In the genomic region with DNA sequence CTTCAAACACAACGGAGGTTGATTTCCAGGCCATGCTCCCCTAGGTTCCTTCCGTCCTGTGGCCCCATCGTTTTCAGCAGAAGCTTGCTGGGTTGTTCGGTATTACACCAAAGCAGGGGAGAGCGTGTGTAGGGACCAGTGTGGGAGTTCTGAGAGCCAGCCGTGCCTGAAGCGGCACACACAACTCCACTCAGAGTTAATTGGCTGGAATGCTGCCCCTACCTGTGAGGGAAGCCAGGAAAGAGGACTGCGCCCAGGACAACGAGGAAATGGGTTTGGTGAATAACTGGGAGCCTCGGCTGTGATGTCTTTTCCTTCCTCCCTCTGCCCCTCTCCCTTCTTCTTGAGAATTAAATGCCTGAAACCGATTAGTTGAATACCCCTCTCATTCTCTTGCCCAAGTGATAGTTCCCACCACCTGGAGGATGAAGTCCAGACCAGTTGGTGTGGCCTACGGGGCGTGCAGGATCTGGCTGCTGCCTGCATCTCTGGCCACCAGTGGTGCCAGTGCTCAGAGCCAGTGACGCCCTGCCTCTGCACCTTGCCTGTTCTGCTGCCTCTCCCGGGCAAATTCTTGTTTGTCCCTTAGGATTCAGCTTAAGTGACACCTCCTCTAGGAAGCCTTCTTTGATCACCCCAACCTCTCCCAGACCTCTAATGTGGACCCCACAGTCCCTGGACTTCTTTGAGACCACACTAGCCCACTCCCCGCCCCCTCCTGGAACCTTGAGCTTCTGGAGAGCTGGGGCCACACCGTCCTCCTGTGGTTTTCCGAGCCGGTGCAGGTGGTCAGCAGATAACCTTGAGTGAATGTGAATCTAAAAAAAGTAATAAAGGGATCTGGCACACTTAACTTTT, we compare ENCODE assay signal across 10 cellular contexts. TPM values are rescaled to one million over a fixed set of nuclear protein-coding genes. Genes with fewer than 3 reads are reported as not detected.
DNase-seq lines count a peak whose midpoint lies in the region; ATAC-seq and TF ChIP-seq lines count a peak whose summit lies in the region.
"Had no signal": no experiment of that assay in that cellular context is flagged by ENCODE, and none has a peak within 500 bp of the region (broad histone marks: within the 10 kb centered on the region; RNA-seq: fewer than 3 reads in every experiment).

No MANE protein-coding gene starts in this region.

- H3K9ac ChIP-seq in SK-N-SH, result no peak overlapping the region

- H3K4me3 ChIP-seq in SK-N-SH (ENCODE audit: low read depth in 2 of 2, low read length in 1 of 2) (no peak overlapping the region), stomach (peak overlapping the region in 1 of 4 donors; percentile 16)

- no peaks in the 10 kb centered on the region for H3K9me3 Mint-ChIP-seq in activated naive CD8-positive, alpha-beta T cell treated with anti-CD3 and anti-CD28 coated beads, Interleukin-2, amount 10 ng/mL, durations not matched to agents 7 days and 5 days

- intact Hi-C loops in stomach (cut with DNase I; ENCODE audit: low total_unique reads), result no loop called here

- H3K9me2 ChIP-seq in SK-N-SH, result no peaks in the 10 kb centered on the region

- TF ChIP-seq POLR2A in stomach (IDR thresholded peaks at IDR 0.05), result no peak
- TF ChIP-seq POLR2A in GM18505 (IDR thresholded peaks at IDR 0.05; ENCODE audit: borderline replicate concordance, extremely low read depth, insufficient read depth, insufficient read length), result no peak

- H3K27me3 Mint-ChIP-seq in activated naive CD8-positive, alpha-beta T cell treated with anti-CD3 and anti-CD28 coated beads, Interleukin-2, amount 10 ng/mL, durations not matched to agents 7 days and 5 days, result no peaks in the 10 kb centered on the region

- H4K20me1 ChIP-seq in SK-N-SH (ENCODE audit: insufficient read depth), result no peaks in the 10 kb centered on the region

- H3K27me3 ChIP-seq in SK-N-SH (ENCODE audit: insufficient read depth) (no peaks in the 10 kb centered on the region), stomach (no peaks in the 10 kb centered on the region)

- peak overlapping the region; percentile 59 for H3K4me3 Mint-ChIP-seq in activated naive CD8-positive, alpha-beta T cell treated with anti-CD3 and anti-CD28 coated beads, Interleukin-2, amount 10 ng/mL, durations not matched to agents 7 days and 5 days

- TF ChIP-seq CTCF in SK-N-SH (IDR thresholded peaks at IDR 0.05), result no peak
- no peak for TF ChIP-seq CTCF in stomach (IDR thresholded peaks at IDR 0.05)

- no peak overlapping the region for H2AFZ ChIP-seq in SK-N-SH (ENCODE audit: low read depth)

- CTCF ChIA-PET in SK-N-SH (lab: Yijun Ruan, JAX), result interaction anchor here (1.0 to 5.2 kb wide), 3 partner anchors 11 to 31 kb away, joined by 4 to 24 read pairs (median 6); no protein-coding TSS in a partner anchor

- H3K4me1 Mint-ChIP-seq in activated naive CD8-positive, alpha-beta T cell treated with anti-CD3 and anti-CD28 coated beads, Interleukin-2, amount 10 ng/mL, durations not matched to agents 7 days and 5 days, result peaks cover 39% of the 10 kb centered on the region

- 90% methylated on average over 19 of the region's 19 CpGs for WGBS in SK-N-SH (ENCODE audit: low lambda C conversion rate)
- 58 to 67% (median 61%) methylated on average over 19 of the region's 19 CpGs for WGBS in stomach, 5 donors

- ATAC-seq in SK-N-SH treated with all-trans-retinoic acid at 6 μM for 48 hours (no peak), HG03520 (IDR thresholded peaks at IDR 0.05; ENCODE audit: unreplicated experiment) (no peak), HG03442 (IDR thresholded peaks at IDR 0.05; ENCODE audit: unreplicated experiment) (no peak), GM18505 (IDR thresholded peaks at IDR 0.05; ENCODE audit: unreplicated experiment) (no peak)
- ATAC-seq in activated naive CD8-positive, alpha-beta T cell treated with anti-CD3 and anti-CD28 coated beads, Interleukin-2, amount 10 ng/mL, durations not matched to agents 7 days and 5 days (ENCODE audit: low read depth), result no peak

- no peaks in the 10 kb centered on the region for H3K9me3 ChIP-seq in SK-N-SH
- no peaks in the 10 kb centered on the region for H3K9me3 ChIP-seq in stomach

- H3K4me1 ChIP-seq in SK-N-SH (ENCODE audit: control insufficient read depth in 1 of 2, insufficient read depth in 2 of 2, low read depth in 1 of 2, low read length in 1 of 2) (peaks cover 17 to 20% of the 10 kb centered on the region in 2 experiments), stomach (peaks cover 36 to 82% (median 66%) of the 10 kb centered on the region in 4 donors)

- TF ChIP-seq EP300 in SK-N-SH (IDR thresholded peaks at IDR 0.05; ENCODE audit: borderline replicate concordance in 1 of 2, low read depth in 1 of 2, low read length in 1 of 2) (no peak), stomach (IDR thresholded peaks at IDR 0.05) (no peak)

- H3K36me3 ChIP-seq in SK-N-SH (replicated peaks in 1 of 2; ENCODE audit: control insufficient read depth in 1 of 2, insufficient read depth in 2 of 2, low read length in 1 of 2) (no peaks in the 10 kb centered on the region), stomach (peaks cover 0 to 16% (median 13%) of the 10 kb centered on the region in 4 donors)

- peak overlapping the region; percentile 65 to 69; a peak in 3 of 4 replicates for H3K27ac ChIP-seq in SK-N-SH (ENCODE audit: low read depth in 2 of 2, low read length in 1 of 2)
- peak overlapping the region; percentile 66 to 90 (median 79) for H3K27ac ChIP-seq in stomach
- H3K27ac ChIP-seq: 22Rv1 had no signal

- no peaks in the 10 kb centered on the region; the same call in 1 of the 2 replicates for H3K79me2 ChIP-seq in SK-N-SH (ENCODE audit: insufficient read depth)

- peak overlapping the region; percentile 87; the same call in 1 of the 2 replicates for H3K4me2 ChIP-seq in SK-N-SH

- peak overlapping the region; percentile 84 for H3K27ac Mint-ChIP-seq in activated naive CD8-positive, alpha-beta T cell treated with anti-CD3 and anti-CD28 coated beads, Interleukin-2, amount 10 ng/mL, durations not matched to agents 7 days and 5 days

- POLR2A ChIA-PET in SK-N-SH (lab: Yijun Ruan, JAX), result no interaction called here
- POLR2A ChIA-PET in activated naive CD8-positive, alpha-beta T cell treated with anti-CD3 and anti-CD28 coated beads, Interleukin-2, amount 10 ng/mL, durations not matched to agents 7 days and 5 days (lab: Charles Lee), result interaction anchor here (0.9 to 2.5 kb wide), 6 partner anchors 9 to 44 kb away, joined by 3 to 10 read pairs (median 6); a partner anchor contains a TSS

- no peak for TF ChIP-seq RAD21 in SK-N-SH (IDR thresholded peaks at IDR 0.05; ENCODE audit: low read length)

- peaks cover 11% of the 10 kb centered on the region for H3F3A ChIP-seq in SK-N-SH (replicated peaks; ENCODE audit: insufficient read depth)

- peaks cover 7% of the 10 kb centered on the region for H3K36me3 Mint-ChIP-seq in activated naive CD8-positive, alpha-beta T cell treated with anti-CD3 and anti-CD28 coated beads, Interleukin-2, amount 10 ng/mL, durations not matched to agents 7 days and 5 days

- DNase-seq in SK-N-SH (no peak), left kidney (ENCODE audit: low read depth, low spot score) (peak; percentile 28), stomach (no peak)
- DNase-seq in activated naive CD8-positive, alpha-beta T cell treated with anti-CD3 and anti-CD28 coated beads, Interleukin-2, amount 10 ng/mL, durations not matched to agents 7 days and 5 days, result no peak
- DNase-seq: NCI-H1436 had no signal

TF ChIP-seq in SK-N-SH, 30 proteins besides CTCF, POLR2A, EP300 and RAD21:
- TF ChIP-seq FOSL2 (IDR thresholded peaks at IDR 0.05; ENCODE audit: borderline replicate concordance, low read depth) (no peak), FOXM1 (IDR thresholded peaks at IDR 0.05; ENCODE audit: low read depth) (no peak), MEF2A (IDR thresholded peaks at IDR 0.05; ENCODE audit: borderline replicate concordance, low read depth) (no peak), POLR2AphosphoS5 (IDR thresholded peaks at IDR 0.05; ENCODE audit: low read depth, low read length) (no peak), JUND (IDR thresholded peaks at IDR 0.05) (no peak), NFIC (IDR thresholded peaks at IDR 0.05; ENCODE audit: borderline replicate concordance) (no peak)
- TF ChIP-seq, protein P1, sequence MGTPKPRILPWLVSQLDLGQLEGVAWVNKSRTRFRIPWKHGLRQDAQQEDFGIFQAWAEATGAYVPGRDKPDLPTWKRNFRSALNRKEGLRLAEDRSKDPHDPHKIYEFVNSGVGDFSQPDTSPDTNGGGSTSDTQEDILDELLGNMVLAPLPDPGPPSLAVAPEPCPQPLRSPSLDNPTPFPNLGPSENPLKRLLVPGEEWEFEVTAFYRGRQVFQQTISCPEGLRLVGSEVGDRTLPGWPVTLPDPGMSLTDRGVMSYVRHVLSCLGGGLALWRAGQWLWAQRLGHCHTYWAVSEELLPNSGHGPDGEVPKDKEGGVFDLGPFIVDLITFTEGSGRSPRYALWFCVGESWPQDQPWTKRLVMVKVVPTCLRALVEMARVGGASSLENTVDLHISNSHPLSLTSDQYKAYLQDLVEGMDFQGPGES (IDR thresholded peaks at IDR 0.05; ENCODE audit: low read depth, low read length), result no peak

TF ChIP-seq in SK-N-SH treated with all-trans-retinoic acid at 6 μM for 48 hours, 23 proteins besides CTCF, POLR2A, EP300 and RAD21:
- TF ChIP-seq OSR1 (CRISPR knock-in tag; IDR thresholded peaks at IDR 0.05) (no peak), TCF4 (CRISPR knock-in tag; IDR thresholded peaks at IDR 0.05; ENCODE audit: borderline replicate concordance) (no peak)
- TF ChIP-seq, protein P2, sequence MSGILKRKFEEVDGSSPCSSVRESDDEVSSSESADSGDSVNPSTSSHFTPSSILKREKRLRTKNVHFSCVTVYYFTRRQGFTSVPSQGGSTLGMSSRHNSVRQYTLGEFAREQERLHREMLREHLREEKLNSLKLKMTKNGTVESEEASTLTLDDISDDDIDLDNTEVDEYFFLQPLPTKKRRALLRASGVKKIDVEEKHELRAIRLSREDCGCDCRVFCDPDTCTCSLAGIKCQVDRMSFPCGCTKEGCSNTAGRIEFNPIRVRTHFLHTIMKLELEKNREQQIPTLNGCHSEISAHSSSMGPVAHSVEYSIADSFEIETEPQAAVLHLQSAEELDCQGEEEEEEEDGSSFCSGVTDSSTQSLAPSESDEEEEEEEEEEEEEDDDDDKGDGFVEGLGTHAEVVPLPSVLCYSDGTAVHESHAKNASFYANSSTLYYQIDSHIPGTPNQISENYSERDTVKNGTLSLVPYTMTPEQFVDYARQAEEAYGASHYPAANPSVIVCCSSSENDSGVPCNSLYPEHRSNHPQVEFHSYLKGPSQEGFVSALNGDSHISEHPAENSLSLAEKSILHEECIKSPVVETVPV (CRISPR knock-in tag; IDR thresholded peaks at IDR 0.05), result no peak
TF ChIP-seq in SK-N-SH treated with all-trans-retinoic acid at 6 μM for 48 hours: peak in this region for 0.

RNA-seq across cellular contexts. Expression of a gene that starts 33.6 kb away (rescaled TPM):
- polyA plus RNA-seq in SK-N-SH (2012; rRNA removed), result 39.5 and 42.6 TPM in 2 replicates
- 36.7 and 40.6 TPM in 2 replicates for polyA plus RNA-seq in SK-N-SH (2012; cell fraction: cytosol; rRNA removed)
- 33.3 and 35.7 TPM in 2 replicates for polyA plus RNA-seq in SK-N-SH (2012; cell fraction: nucleus; rRNA removed)
- 10 to 100 TPM; 44.5 to 52.3 TPM for total RNA-seq in activated naive CD8-positive, alpha-beta T cell treated with anti-CD3 and anti-CD28 coated beads, Interleukin-2, amount 10 ng/mL, durations not matched to agents 7 days and 5 days
- 10 to 100 TPM; 33.5 to 72.4 (median 40.8) TPM for total RNA-seq in stomach
- 10 to 100 TPM; 19.5 to 42.5 (median 40.0) TPM for polyA plus RNA-seq in stomach
